8 cellular contexts compared by ENCODE assay signal in genomic region chr1:231419738-231420298, GRCh38. TPM values are rescaled to one million over a fixed set of nuclear protein-coding genes. Genes with fewer than 3 reads are reported as not detected.
A peak's percentile ranks its signal among the peaks of the same experiment; 100 is the strongest.
DNase-seq lines count a peak whose midpoint lies in the region; ATAC-seq and TF ChIP-seq lines count a peak whose summit lies in the region.

No MANE protein-coding gene starts in this region.

- H3K36me3 ChIP-seq in PC-9 (ENCODE audit: low read depth): no peaks in the 10 kb centered on the region
- H3K36me3 ChIP-seq in endodermal cell (ENCODE audit: control insufficient read depth, insufficient read depth, low read length): no peaks in the 10 kb centered on the region
- no peaks in the 10 kb centered on the region for H3K36me3 ChIP-seq in trophoblast cell (ENCODE audit: control insufficient read depth in 1 of 2, insufficient read depth in 2 of 2, low read length in 2 of 2)

- no peak overlapping the region for H4K8ac ChIP-seq in trophoblast cell (ENCODE audit: low read depth, low read length)

- DNase-seq in ELR (ENCODE audit: low read depth): peak; percentile 43
- no peak for DNase-seq in PC-9
- no peak for DNase-seq in endodermal cell
- no peak for DNase-seq in trophoblast cell
- DNase-seq in SKM-1 (lab: John Stamatoyannopoulos, UW; ENCODE audit: unreplicated experiment): no peak

- peaks cover 48% of the 10 kb centered on the region for H3K4me1 ChIP-seq in PC-9 (replicated peaks; ENCODE audit: insufficient read depth)
- H3K4me1 ChIP-seq in endodermal cell (ENCODE audit: control insufficient read depth, insufficient read depth, low read length): peaks cover 4% of the 10 kb centered on the region
- peaks cover 2 to 3% of the 10 kb centered on the region in 2 experiments for H3K4me1 ChIP-seq in trophoblast cell (ENCODE audit: control insufficient read depth in 1 of 2, insufficient read depth in 2 of 2, low read length in 2 of 2)

- TF ChIP-seq CTCF in PC-9 (conservative IDR thresholded peaks at IDR 0.05): no peak
- TF ChIP-seq CTCF in endodermal cell (conservative IDR thresholded peaks at IDR 0.05): no peak

- no peak for ATAC-seq in HG03039 (IDR thresholded peaks at IDR 0.05; ENCODE audit: unreplicated experiment)
- ATAC-seq in HG02885 (IDR thresholded peaks at IDR 0.05; ENCODE audit: poor library complexity, unreplicated experiment): no peak
- no peak for ATAC-seq in GM21529 (IDR thresholded peaks at IDR 0.05; ENCODE audit: unreplicated experiment)

- peaks cover 32% of the 10 kb centered on the region for H3K4me1 Mint-ChIP-seq in endodermal cell

- H4K12ac ChIP-seq in trophoblast cell (ENCODE audit: low read depth, low read length): no peak overlapping the region

- H2BK120ac ChIP-seq in trophoblast cell (ENCODE audit: insufficient read depth, low read length, poor library complexity): no peak overlapping the region

- no peak overlapping the region for H3K4ac ChIP-seq in trophoblast cell (ENCODE audit: low read depth, low read length)

- WGBS in endodermal cell (ENCODE audit: insufficient coverage in 1 of 2, insufficient read length in 1 of 2), 2 experiments: 34 to 35% methylated on average over 6 to 8 of the region's 8 CpGs
- no CpG with 5 or more reads among the region's 8 CpGs for WGBS in trophoblast cell (ENCODE audit: extremely low coverage, insufficient coverage, insufficient read length)

- H3K4me2 ChIP-seq in PC-9 (peak overlapping the region; percentile 96), trophoblast cell (ENCODE audit: low read length) (peak overlapping the region; percentile 68)

- H3F3A ChIP-seq in PC-9 (ENCODE audit: insufficient read depth, low read depth): peaks cover 8% of the 10 kb centered on the region

- H3K4me3 ChIP-seq in PC-9 (peak overlapping the region; percentile 89), endodermal cell (ENCODE audit: low read length) (peak overlapping the region; percentile 90), trophoblast cell (ENCODE audit: low read depth, low read length) (no peak overlapping the region)

- H3K23ac ChIP-seq in trophoblast cell (ENCODE audit: low read length): no peak overlapping the region

- H3K27me3 ChIP-seq in PC-9 (ENCODE audit: insufficient read depth, low read depth) (no peaks in the 10 kb centered on the region), endodermal cell (ENCODE audit: control insufficient read depth, insufficient read depth, low read length, poor library complexity, severe bottlenecking) (peaks cover 16% of the 10 kb centered on the region), trophoblast cell (ENCODE audit: insufficient read depth, low read length) (no peaks in the 10 kb centered on the region)

- H3K79me1 ChIP-seq in trophoblast cell (ENCODE audit: low read length): peaks cover 17% of the 10 kb centered on the region

- CTCF ChIA-PET in PC-9 (lab: Charles Lee): no interaction called here

- POLR2A ChIA-PET in PC-9 (lab: Charles Lee; ENCODE audit: unreplicated experiment): no interaction called here

- no peaks in the 10 kb centered on the region for H3K9me3 Mint-ChIP-seq in endodermal cell

- no peak overlapping the region for H4K91ac ChIP-seq in trophoblast cell (ENCODE audit: low read depth, low read length)

- H3K27me3 Mint-ChIP-seq in endodermal cell (ENCODE audit: insufficient read depth): peaks cover 35% of the 10 kb centered on the region

- H3K18ac ChIP-seq in trophoblast cell (ENCODE audit: low read length): no peak overlapping the region

- H3K9me3 ChIP-seq in PC-9 (ENCODE audit: insufficient read depth, low read depth) (no peaks in the 10 kb centered on the region), endodermal cell (ENCODE audit: control insufficient read depth, low read length) (no peaks in the 10 kb centered on the region), trophoblast cell (ENCODE audit: insufficient read depth, low read depth, low read length) (no peaks in the 10 kb centered on the region)

- H3K27ac ChIP-seq in PC-9 (0 out of 2 replicates have a peak overlapping the region, but pooled peaks have one; percentile 18), endodermal cell (ENCODE audit: low read depth, low read length) (no peak overlapping the region), trophoblast cell (ENCODE audit: low read depth, low read length) (no peak overlapping the region)

- peak overlapping the region; percentile 85 for H3K4me3 Mint-ChIP-seq in endodermal cell

- H3K36me3 Mint-ChIP-seq in endodermal cell (ENCODE audit: low read depth): peaks cover 2% of the 10 kb centered on the region

- no peaks in the 10 kb centered on the region for H3K9me2 ChIP-seq in PC-9 (ENCODE audit: insufficient read depth)

- no TSS peak for BruUV-seq in PC-9 (replicated peaks; lab: Mats Ljungman, UMichigan)

- H3K14ac ChIP-seq in trophoblast cell (ENCODE audit: low read length): no peak overlapping the region

- intact Hi-C loops in PC-9 (cut with micrococcal nuclease; ENCODE audit: unreplicated experiment): loop anchor here (2.0 kb wide), 2 partner anchors 25 to 61 kb away; no protein-coding TSS in a partner anchor

- H3K9ac ChIP-seq in endodermal cell (ENCODE audit: extremely low read depth, low read length, poor library complexity, severe bottlenecking): no peak overlapping the region
- no peak overlapping the region for H3K9ac ChIP-seq in trophoblast cell (ENCODE audit: low read length)

- no peaks in the 10 kb centered on the region for H4K20me1 ChIP-seq in PC-9 (ENCODE audit: insufficient read depth)

- H2BK12ac ChIP-seq in trophoblast cell (ENCODE audit: low read length): no peak overlapping the region

- no peak overlapping the region for H2BK5ac ChIP-seq in trophoblast cell (ENCODE audit: low read depth, low read length, poor library complexity)

- peaks cover 64% of the 10 kb centered on the region for H3K79me2 ChIP-seq in PC-9 (ENCODE audit: low read depth)
- peaks cover 8% of the 10 kb centered on the region for H3K79me2 ChIP-seq in trophoblast cell (ENCODE audit: control insufficient read depth, insufficient read depth, low read length, poor library complexity)

- no peak overlapping the region for H3K27ac Mint-ChIP-seq in endodermal cell

- peak overlapping the region; percentile 86; the same call in 1 of the 2 replicates for H2AFZ ChIP-seq in PC-9
- H2AFZ ChIP-seq in trophoblast cell (ENCODE audit: insufficient read depth, low read length, poor library complexity): no peak overlapping the region

- H2AK5ac ChIP-seq in trophoblast cell (ENCODE audit: low read length): no peak overlapping the region

RNA-seq across cellular contexts. Expression of gene EGLN1, which starts 2.3 kb away (rescaled TPM):
- total RNA-seq in PC-9 (2021) (10.9 and 18.8 TPM in 2 replicates), endodermal cell (10 to 100 TPM; 12.2 to 17.4 TPM)
- 17.6 TPM for polyA plus RNA-seq in endodermal cell (2013, experiment 1 of 2)
- polyA plus RNA-seq in endodermal cell (2013, experiment 2 of 2): 18.7 TPM
- 34.1 and 36.0 TPM in 2 replicates for polyA plus RNA-seq in trophoblast cell (2013)
